1 cellular context compared by ENCODE assay signal in genomic region chr5:35212006-35212982, GRCh38.
TF ChIP-seq lines count a peak whose summit lies in the region.

No MANE protein-coding gene starts in this region.

TF ChIP-seq in GM23338, 12 proteins besides CTCF, POLR2A, EP300 and RAD21 (continued from another document):
- TF ChIP-seq ZNF114 (CRISPR knock-in tag; IDR thresholded peaks at IDR 0.05) (no peak), STAT1 (IDR thresholded peaks at IDR 0.05; ENCODE audit: unreplicated experiment) (no peak), EZH2phosphoT487 (IDR thresholded peaks at IDR 0.05; ENCODE audit: unreplicated experiment) (no peak), EZH2 (IDR thresholded peaks at IDR 0.05; ENCODE audit: low read depth, unreplicated experiment) (no peak), REST (IDR thresholded peaks at IDR 0.05; ENCODE audit: unreplicated experiment) (no peak), POLR2AphosphoS5 (IDR thresholded peaks at IDR 0.05; ENCODE audit: low read depth) (no peak)
